ENCODE assay signal across 21 cellular contexts in the genomic region with DNA sequence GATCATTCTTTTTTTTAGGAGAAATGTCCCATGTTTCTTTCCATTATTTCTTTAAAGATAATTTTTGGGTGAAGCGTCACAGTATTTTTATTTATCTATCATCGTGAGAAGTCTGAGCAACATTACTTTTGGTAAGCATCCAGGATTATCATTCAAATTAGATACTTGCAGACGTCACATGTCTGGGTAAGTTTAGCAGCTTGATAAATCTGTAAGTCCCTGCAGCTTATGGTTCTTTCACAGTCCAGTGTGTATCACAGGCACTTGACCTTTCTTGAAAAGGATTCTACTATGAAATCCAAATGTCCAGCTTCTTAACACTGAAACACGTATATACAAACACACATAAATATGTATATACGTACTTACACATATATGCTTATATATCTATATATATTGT.
DNase-seq lines count a peak whose midpoint lies in the region; ATAC-seq and TF ChIP-seq lines count a peak whose summit lies in the region.
"Had no signal": no experiment of that assay in that cellular context is flagged by ENCODE, and none has a peak within 500 bp of the region (broad histone marks: within the 10 kb centered on the region; RNA-seq: fewer than 3 reads in every experiment).

No MANE protein-coding gene starts in this region.

- TF ChIP-seq CTCF in retinal pigment epithelial cell (conservative IDR thresholded peaks at IDR 0.05; ENCODE audit: low read depth, low read length), result no peak

- no peak for DNase-seq in CD4-positive, CD25-positive, alpha-beta regulatory T cell
- DNase-seq in NCI-H82 (lab: John Stamatoyannopoulos, UW) (peak; percentile 54), left ventricle myocardium superior (no peak), retinal pigment epithelial cell (ENCODE audit: low read depth) (peak; percentile 20), A172 (ENCODE audit: low spot score) (no peak), NCI-H187 treated with DMSO at 0.1 percent for 48 hours (lab: John Stamatoyannopoulos, UW) (no peak)
- DNase-seq: CD4-positive, alpha-beta memory T cell; DND-41; KBM-7; NCI-H1092; NCI-H1436; NCI-H1930; NCI-H226; NCI-H510A treated with DMSO at 0.1 percent for 48 hours; NCI-H748 treated with DMSO at 0.1 percent for 48 hours; OCI-M1 had no signal

- no peaks in the 10 kb centered on the region for H3K27me3 ChIP-seq in CD4-positive, CD25-positive, alpha-beta regulatory T cell (ENCODE audit: control insufficient read depth, insufficient read depth, low read length)
- H3K27me3 ChIP-seq: BLaER1 had no signal

- intact Hi-C loops in left ventricle myocardium superior (cut with micrococcal nuclease), result no loop called here

- ATAC-seq in CD4-positive, CD25-positive, alpha-beta regulatory T cell (ENCODE audit: low read depth in 2 of 2), result no peak
- ATAC-seq in left ventricle myocardium superior (peak; percentile 73), HG02870 (IDR thresholded peaks at IDR 0.05; ENCODE audit: unreplicated experiment) (no peak)
- ATAC-seq: GM23338 had no signal

- H3K36me3 ChIP-seq in CD4-positive, CD25-positive, alpha-beta regulatory T cell (ENCODE audit: control insufficient read depth, insufficient read depth, low read length), result peaks cover 76% of the 10 kb centered on the region
- H3K36me3 ChIP-seq: HAP-1 had no signal

- H3K36me3 Mint-ChIP-seq in CD4-positive, CD25-positive, alpha-beta regulatory T cell, result peaks cover 51% of the 10 kb centered on the region

- peak overlapping the region in 2 of 3 donors; percentile 44 to 74 for H3K27ac Mint-ChIP-seq in CD4-positive, CD25-positive, alpha-beta regulatory T cell
- H3K27ac Mint-ChIP-seq: GM23338 had no signal

- H3K4me3 Mint-ChIP-seq in CD4-positive, CD25-positive, alpha-beta regulatory T cell, result no peak overlapping the region
- H3K4me3 Mint-ChIP-seq: CD4-positive, alpha-beta memory T cell; GM23338 had no signal

- H3K4me1 Mint-ChIP-seq in CD4-positive, CD25-positive, alpha-beta regulatory T cell, result peaks cover 15 to 50% (median 35%) of the 10 kb centered on the region in 4 donors

- peaks cover 20% of the 10 kb centered on the region for H3K4me1 ChIP-seq in CD4-positive, CD25-positive, alpha-beta regulatory T cell (ENCODE audit: control insufficient read depth, insufficient read depth, low read length, poor library complexity, severe bottlenecking)
- H3K4me1 ChIP-seq: BLaER1, HAP-1 had no signal

- no peak overlapping the region for H3K27ac ChIP-seq in CD4-positive, CD25-positive, alpha-beta regulatory T cell (ENCODE audit: insufficient read depth, low read length, poor library complexity, severe bottlenecking)
- H3K27ac ChIP-seq: BLaER1, HL-60 had no signal

- peaks cover 0 to 3% (median 0%) of the 10 kb centered on the region in 7 donors for H3K9me3 Mint-ChIP-seq in CD4-positive, CD25-positive, alpha-beta regulatory T cell
- H3K9me3 Mint-ChIP-seq: GM23338 had no signal

- H3K27me3 Mint-ChIP-seq in CD4-positive, CD25-positive, alpha-beta regulatory T cell, result no peaks in the 10 kb centered on the region
- H3K27me3 Mint-ChIP-seq: CD4-positive, alpha-beta memory T cell had no signal

- no peak overlapping the region for H3K4me3 ChIP-seq in CD4-positive, CD25-positive, alpha-beta regulatory T cell (ENCODE audit: low read depth, low read length)
- H3K4me3 ChIP-seq in retinal pigment epithelial cell (ENCODE audit: low read length), result no peak overlapping the region
- H3K4me3 ChIP-seq: BLaER1, GM23338, HAP-1 had no signal

- no peaks in the 10 kb centered on the region for H3K9me3 ChIP-seq in CD4-positive, CD25-positive, alpha-beta regulatory T cell (ENCODE audit: control insufficient read depth in 2 of 2, low read length in 2 of 2)
- H3K9me3 ChIP-seq: HAP-1 had no signal

Comparison
In these comparisons a context has a peak if more than half of its experiments do, and no peak if none do; other contexts are left out.
1. DNase-seq: peak in NCI-H82 (single experiment) and retinal pigment epithelial cell (single experiment); none in CD4-positive, CD25-positive, alpha-beta regulatory T cell (0 of 3), left ventricle myocardium superior (single experiment), A172 (single experiment) and NCI-H187 treated with DMSO at 0.1 percent for 48 hours (single experiment).